ENCODE assay signal across 8 cellular contexts in the genomic region with DNA sequence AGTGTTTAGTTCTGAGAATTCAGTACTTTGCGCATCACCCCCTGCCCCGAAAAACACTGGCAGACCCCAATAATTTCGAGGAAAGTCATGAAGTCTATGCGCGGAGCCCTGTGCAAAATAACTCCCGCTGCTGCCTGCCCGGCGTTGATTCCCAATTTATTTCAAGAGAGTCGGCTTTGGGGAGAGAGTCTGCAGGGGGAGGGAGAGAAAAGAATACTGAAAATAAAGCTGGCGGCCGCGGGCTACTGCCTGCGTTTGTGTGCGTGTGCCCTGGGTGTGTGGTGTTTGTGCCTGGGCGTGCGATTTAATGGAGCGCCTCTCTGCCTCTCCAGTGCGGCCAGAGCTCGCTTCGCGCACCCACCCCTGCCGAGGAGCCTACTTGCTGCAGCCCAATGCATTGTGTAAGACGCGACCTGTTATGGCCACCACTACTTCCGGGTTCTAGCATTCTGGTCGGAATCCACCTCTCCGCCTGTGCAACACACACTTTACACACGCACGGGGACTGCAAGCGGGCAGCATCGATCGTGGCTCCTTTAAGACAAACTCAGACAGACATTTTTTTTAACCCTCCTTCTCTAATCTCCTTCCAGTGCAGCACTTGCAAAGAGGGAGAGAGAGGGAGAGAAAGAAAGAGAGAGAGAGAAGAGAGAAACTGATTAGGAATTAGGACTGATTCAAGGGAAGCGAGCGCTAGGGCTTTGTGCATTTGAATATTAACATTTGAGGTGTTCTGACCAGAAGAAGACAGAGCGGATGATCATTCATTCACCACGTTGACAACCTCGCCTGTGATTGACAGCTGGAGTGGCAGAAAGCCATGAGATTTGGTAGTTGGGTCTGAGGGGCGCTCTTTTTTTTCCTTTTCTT. TPM values are rescaled to one million over a fixed set of nuclear protein-coding genes. Genes with fewer than 3 reads are reported as not detected.
A peak's percentile ranks its signal among the peaks of the same experiment; 100 is the strongest.
DNase-seq lines count a peak whose midpoint lies in the region; ATAC-seq and TF ChIP-seq lines count a peak whose summit lies in the region.

Gene MEIS1 (plus strand): TSS at position 447 of the 870 bp plus-strand sequence. CDS start 732 bp downstream, outside the sequence.

- intact Hi-C loops in breast epithelium (cut with DNase I; ENCODE audit: low total_unique reads): loop anchor here (10.0 kb wide), 1 partner anchor 140 kb away; no protein-coding TSS in a partner anchor
- intact Hi-C loops in psoas muscle (cut with DNase I): loop anchor here (5.0 to 10.0 kb wide), 5 partner anchors 72 to 1217 kb away; partner anchors contain the start of gene ETAA1 (in 1 of the 2)

- H3K4me1 ChIP-seq in breast epithelium: no peaks in the 10 kb centered on the region
- H3K4me1 ChIP-seq in iPS DF 6.9 (ENCODE audit: control insufficient read depth, insufficient read depth, low read length): peaks cover 8% of the 10 kb centered on the region
- H3K4me1 ChIP-seq in psoas muscle: no peaks in the 10 kb centered on the region

- TF ChIP-seq POLR2A in breast epithelium (IDR thresholded peaks at IDR 0.05): peak; percentile 78

- H3K4me3 ChIP-seq in breast epithelium (peak within 1 kb of the TSS; percentile 69 to 77 (median 76)), iPS DF 6.9 (ENCODE audit: low read length) (peak within 1 kb of the TSS; percentile 23; the same call in 1 of the 2 replicates), psoas muscle (peak within 1 kb of the TSS; percentile 70)

- no peak for TF ChIP-seq CTCF in breast epithelium (IDR thresholded peaks at IDR 0.05)
- no peak for TF ChIP-seq CTCF in psoas muscle (IDR thresholded peaks at IDR 0.05)

- ATAC-seq in GM21528 (IDR thresholded peaks at IDR 0.05; ENCODE audit: low FRiP score, unreplicated experiment) (peak; percentile 85), psoas muscle (peak; percentile 83 to 93 (median 87)), HG02970 (IDR thresholded peaks at IDR 0.05; ENCODE audit: low FRiP score, unreplicated experiment) (no peak)

- in situ Hi-C loops in KBM-7 (cut with MboI; ENCODE audit: low pct_unique_long_range_greater_than_20kb, low sequenced_read_pairs): loop anchor here (10.0 kb wide), 1 partner anchor 150 kb away; no protein-coding TSS in a partner anchor

- no peaks in the 10 kb centered on the region for H3K27me3 ChIP-seq in breast epithelium
- peaks cover 74% of the 10 kb centered on the region for H3K27me3 ChIP-seq in iPS DF 6.9 (ENCODE audit: control insufficient read depth, insufficient read depth, low read length)
- no peaks in the 10 kb centered on the region for H3K27me3 ChIP-seq in psoas muscle (ENCODE audit: insufficient read depth in 3 of 3, low read length in 2 of 3)

- H3K27ac ChIP-seq in breast epithelium (peak within 1 kb of the TSS; percentile 83 to 89), iPS DF 6.9 (ENCODE audit: low read length) (no peak within 1 kb of the TSS), psoas muscle (peak within 1 kb of the TSS; percentile 92)

- DNase-seq in DMS79 treated with DMSO at 0.1 percent for 48 hours (lab: John Stamatoyannopoulos, UW) (peak; percentile 94), KBM-7 (peak; percentile 97), OCI-M1 (lab: John Stamatoyannopoulos, UW) (peak; percentile 81), breast epithelium (ENCODE audit: low spot score in 2 of 2) (peak; percentile 89 to 90), iPS DF 6.9 (ENCODE audit: low read depth, low spot score) (no peak), psoas muscle (peak; percentile 89 to 94)

- H3K36me3 ChIP-seq in breast epithelium: no peaks in the 10 kb centered on the region
- no peaks in the 10 kb centered on the region for H3K36me3 ChIP-seq in iPS DF 6.9 (ENCODE audit: control insufficient read depth, insufficient read depth, low read length)
- no peaks in the 10 kb centered on the region for H3K36me3 ChIP-seq in psoas muscle (ENCODE audit: insufficient read depth in 1 of 2, low read depth in 1 of 2)

- WGBS in iPS DF 6.9 (ENCODE audit: insufficient coverage, insufficient read length): no CpG with 5 or more reads among the region's 38 CpGs
- WGBS in psoas muscle, 3 donors: 0 to 1% (median 1%) methylated on average over 38 of the region's 38 CpGs

- H3K9me3 ChIP-seq in breast epithelium (no peaks in the 10 kb centered on the region), iPS DF 6.9 (ENCODE audit: control insufficient read depth, insufficient read depth, low read length) (no peaks in the 10 kb centered on the region), psoas muscle (no peaks in the 10 kb centered on the region)

RNA-seq across cellular contexts. Expression of gene MEIS1, which starts in this region (rescaled TPM):
- total RNA-seq in breast epithelium (10 to 100 TPM; 23.0 to 37.9 (median 37.0) TPM), psoas muscle (1 to 10 TPM in 3 of 4 donors, under 1 TPM in 1; 0.77 to 6.8 (median 4.0) TPM)
- 1 to 10 TPM; 2.0 to 5.3 (median 2.1) TPM for polyA plus RNA-seq in psoas muscle

Comparison
In these comparisons a context has a peak if more than half of its experiments do, and no peak if none do; other contexts are left out.
1. H3K4me3 ChIP-seq: peak in every context shown above with its lines; median percentile 76 in breast epithelium; 70 in psoas muscle; 23 in iPS DF 6.9.